1 cellular context compared by ENCODE assay signal in the genomic region with DNA sequence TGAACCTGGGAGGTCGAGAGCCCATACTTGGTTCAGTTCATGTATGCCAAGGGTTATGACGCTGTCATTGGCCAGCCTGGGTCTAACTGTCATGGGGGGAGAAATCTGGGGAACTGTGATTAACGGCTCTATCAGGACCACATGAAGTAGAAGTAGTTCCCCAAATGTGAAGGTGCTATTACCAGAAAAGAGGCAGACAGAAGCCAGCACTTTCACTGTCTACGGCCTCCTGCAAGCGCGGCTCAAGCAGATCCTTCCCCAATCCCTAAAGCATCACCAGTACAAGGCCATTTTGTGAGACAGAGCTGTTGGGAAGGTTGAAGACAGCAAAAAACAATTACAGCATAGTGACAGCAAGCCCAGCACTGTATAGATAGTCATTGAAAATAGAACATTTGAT.
TF ChIP-seq lines count a peak whose summit lies in the region.

No MANE protein-coding gene starts in this region.

TF ChIP-seq in IMR-90, 13 proteins besides CTCF, POLR2A, EP300 and RAD21:
- TF ChIP-seq BHLHE40 (IDR thresholded peaks at IDR 0.05; ENCODE audit: low read depth, low read length): no peak
